ENCODE assay signal across 8 cellular contexts in genomic region chr3:49021813-49022720, GRCh38. TPM values are rescaled to one million over a fixed set of nuclear protein-coding genes. Genes with fewer than 3 reads are reported as not detected.
DNase-seq lines count a peak whose midpoint lies in the region; ATAC-seq, FAIRE-seq and TF ChIP-seq lines count a peak whose summit lies in the region.

Gene NDUFAF3 (plus strand): TSS chr3:49022121. CDS start chr3:49022145, 24 bp downstream.

- POLR2A ChIA-PET in endothelial cell of umbilical vein (lab: Charles Lee) = interaction anchor here (0.5 to 3.8 kb wide), 15 partner anchors 9 to 508 kb away, joined by 3 to 19 read pairs (median 4); partner anchors contain the start of genes ARIH2, P4HTM, QRICH1 and WDR6

- H3K4me2 ChIP-seq in endothelial cell of umbilical vein (ENCODE audit: insufficient read depth, low read length) = peak within 1 kb of the TSS; percentile 85

- H3K9me1 ChIP-seq in endothelial cell of umbilical vein (replicated peaks; ENCODE audit: control insufficient read depth, extremely low read depth, insufficient read depth, low read length) = no peaks in the 10 kb centered on the region

- FAIRE-seq in D721Med (lab: Jason Lieb, UNC) (no peak), endothelial cell of umbilical vein (lab: Jason Lieb, UNC) (peak; percentile 28)

- H3K4me1 ChIP-seq in NT2/D1 (ENCODE audit: insufficient read depth, insufficient read length) (peaks cover 18% of the 10 kb centered on the region), endothelial cell of umbilical vein (ENCODE audit: control insufficient read depth, extremely low read depth, insufficient read depth, low read length) (peaks cover 31% of the 10 kb centered on the region), mononuclear cell (ENCODE audit: insufficient read depth, low read length) (peaks cover 51% of the 10 kb centered on the region)

- H3K36me3 ChIP-seq in NT2/D1 (ENCODE audit: insufficient read depth, insufficient read length, low read length) (peaks cover 45% of the 10 kb centered on the region), endothelial cell of umbilical vein (ENCODE audit: control insufficient read depth in 2 of 2, extremely low read depth in 1 of 2, insufficient read depth in 2 of 2, low read length in 2 of 2) (peaks cover 11 to 27% of the 10 kb centered on the region in 2 experiments)

- no peaks in the 10 kb centered on the region for H3K27me3 ChIP-seq in NT2/D1 (ENCODE audit: insufficient read depth, insufficient read length)
- H3K27me3 ChIP-seq in endothelial cell of umbilical vein (ENCODE audit: control insufficient read depth in 2 of 2, insufficient read depth in 2 of 2, low read length in 2 of 2) = no peaks in the 10 kb centered on the region
- H3K27me3 ChIP-seq in mononuclear cell (ENCODE audit: insufficient read depth, low read length) = no peaks in the 10 kb centered on the region

- H3K27ac ChIP-seq in endothelial cell of umbilical vein (ENCODE audit: insufficient read depth, low read depth, low read length) = peak within 1 kb of the TSS; percentile 95

- intact Hi-C loops in endothelial cell of umbilical vein (cut with micrococcal nuclease) = loop anchor here (1.0 kb wide), 4 partner anchors 15 to 175 kb away; partner anchors contain the start of genes PRKAR2A, QRICH1 and WDR6

- H3K4me3 ChIP-seq in NT2/D1 (ENCODE audit: insufficient read length, low read depth) (peak within 1 kb of the TSS; percentile 100), endothelial cell of umbilical vein (replicated peaks in 1 of 3; ENCODE audit: insufficient read depth in 1 of 3, low read depth in 1 of 3, low read length in 3 of 3) (peak within 1 kb of the TSS; percentile 56 to 59 (median 57)), mononuclear cell (ENCODE audit: low read length) (peak within 1 kb of the TSS; percentile 96)

- BruUV-seq in endothelial cell of umbilical vein (replicated peaks; lab: Mats Ljungman, UMichigan) = TSS peak; percentile 42

- peaks cover 37% of the 10 kb centered on the region for H3K79me2 ChIP-seq in endothelial cell of umbilical vein (ENCODE audit: control insufficient read depth, insufficient read depth, low read length)

- dilution Hi-C loops in endothelial cell of umbilical vein (cut with MboI; ENCODE audit: extremely low pct_ligation_motif_present, low sequenced_read_pairs) = no loop called here

- peak; percentile 42 for ATAC-seq in GM21367 (IDR thresholded peaks at IDR 0.05; ENCODE audit: unreplicated experiment)

- CTCF ChIA-PET in endothelial cell of umbilical vein (lab: Charles Lee) = interaction anchor here (0.9 to 8.3 kb wide), 12 partner anchors 10 to 427 kb away, joined by 3 to 127 read pairs (median 6); partner anchors contain the start of genes P4HTM, QRICH1, RHOA and USP19

- DNase-seq in D721Med (ENCODE audit: insufficient read length, low spot score) = peak; percentile 79
- DNase-seq in HT1080 (ENCODE audit: low read depth) = peak; percentile 92
- DNase-seq in NT2/D1 (ENCODE audit: low read depth, low spot score) = peak; percentile 95
- peak; percentile 92 for DNase-seq in activated CD8-positive, alpha-beta memory T cell treated with anti-CD3 and anti-CD28 coated beads, Interleukin-2, amount 50 U/mL, for 4 hours
- peak; percentile 93 for DNase-seq in endothelial cell of umbilical vein (ENCODE audit: low read depth, low spot score)
- DNase-seq in stimulated activated CD8-positive, alpha-beta memory T cell treated with anti-CD3 and anti-CD28 coated beads, Interleukin-4, amount 100 ng/mL, for 1 hour (ENCODE audit: low read depth in 2 of 2, low spot score in 1 of 2) = peak; percentile 84

- TF ChIP-seq CTCF in D721Med (IDR thresholded peaks at IDR 0.05; ENCODE audit: insufficient read depth, missing control alignments) (peak; percentile 78), endothelial cell of umbilical vein (IDR thresholded peaks at IDR 0.05; ENCODE audit: extremely low read depth in 1 of 2, insufficient read depth in 1 of 2, low read depth in 1 of 2, low read length in 2 of 2) (peak; percentile 99)

- H2AFZ ChIP-seq in endothelial cell of umbilical vein (ENCODE audit: low read depth, low read length) = peak within 1 kb of the TSS; percentile 65

- no peaks in the 10 kb centered on the region for H3K9me3 ChIP-seq in NT2/D1 (ENCODE audit: insufficient read depth, low read length)
- no peaks in the 10 kb centered on the region for H3K9me3 ChIP-seq in endothelial cell of umbilical vein (replicated peaks; ENCODE audit: control insufficient read depth, insufficient read depth, low read length)
- no peaks in the 10 kb centered on the region for H3K9me3 ChIP-seq in mononuclear cell (ENCODE audit: low read depth, low read length)

- no peaks in the 10 kb centered on the region for H4K20me1 ChIP-seq in endothelial cell of umbilical vein (replicated peaks; ENCODE audit: control insufficient read depth, extremely low read depth, insufficient read depth, low read length)

- H3K9ac ChIP-seq in NT2/D1 (ENCODE audit: insufficient read length, low read depth) = peak within 1 kb of the TSS; percentile 99
- H3K9ac ChIP-seq in endothelial cell of umbilical vein (replicated peaks; ENCODE audit: extremely low read depth, insufficient read depth, low read length) = peak within 1 kb of the TSS; percentile 96

- TF ChIP-seq POLR2A in endothelial cell of umbilical vein (IDR thresholded peaks at IDR 0.05; ENCODE audit: low read depth, low read length) = peak; percentile 96

TF ChIP-seq in endothelial cell of umbilical vein, 7 proteins besides CTCF, POLR2A, EP300 and RAD21:
- TF ChIP-seq MYC (IDR thresholded peaks at IDR 0.05; ENCODE audit: low read depth, low read length) (peak; percentile 85), POLR2AphosphoS5 (IDR thresholded peaks at IDR 0.05; ENCODE audit: insufficient read depth, low read depth, low read length) (peak; percentile 86), GATA2 (IDR thresholded peaks at IDR 0.05; ENCODE audit: insufficient read depth, insufficient read length, low read depth, low read length) (no peak), JUN (IDR thresholded peaks at IDR 0.05; ENCODE audit: borderline replicate concordance, insufficient read depth, insufficient read length, low read depth) (no peak), FOS (IDR thresholded peaks at IDR 0.05; ENCODE audit: borderline replicate concordance, insufficient read depth, low read length) (no peak)
- TF ChIP-seq, protein P1, sequence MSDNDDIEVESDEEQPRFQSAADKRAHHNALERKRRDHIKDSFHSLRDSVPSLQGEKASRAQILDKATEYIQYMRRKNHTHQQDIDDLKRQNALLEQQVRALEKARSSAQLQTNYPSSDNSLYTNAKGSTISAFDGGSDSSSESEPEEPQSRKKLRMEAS (IDR thresholded peaks at IDR 0.05; ENCODE audit: insufficient read depth, insufficient read length) = peak; percentile 47

RNA-seq across cellular contexts. Expression of gene NDUFAF3, which starts in this region (rescaled TPM):
- 153 and 205 TPM in 2 replicates for total RNA-seq in HT1080 (2014; rRNA removed; shearing (Covaris generic))
- 78.0 and 137 TPM in 2 replicates for polyA plus RNA-seq in HT1080 (2015; cell fraction: cytosol; rRNA removed)
- 44.3 and 48.0 TPM in 2 replicates for polyA plus RNA-seq in HT1080 (2015; cell fraction: nucleus; rRNA removed)
- total RNA-seq in endothelial cell of umbilical vein (74.5 and 91.1 TPM in 2 replicates), mononuclear cell (27.9 TPM)
- polyA plus RNA-seq in endothelial cell of umbilical vein = 91.4 and 140 TPM in 2 replicates
- polyA plus RNA-seq in endothelial cell of umbilical vein (2011; cell fraction: cytosol; rRNA removed) = 67.9 and 83.8 TPM in 2 replicates
- polyA plus RNA-seq in endothelial cell of umbilical vein (2011; cell fraction: nucleus; rRNA removed) = 28.7 and 33.7 TPM in 2 replicates
- polyA plus RNA-seq in endothelial cell of umbilical vein (2012) = 74.2 and 75.4 TPM in 2 replicates
- 54.4 and 55.5 TPM in 2 replicates for polyA minus RNA-seq in endothelial cell of umbilical vein
- polyA minus RNA-seq in endothelial cell of umbilical vein (2011; cell fraction: cytosol; rRNA and poly(A)+ RNA removed) = 94.3 TPM
- 26.0 and 38.9 TPM in 2 replicates for polyA minus RNA-seq in endothelial cell of umbilical vein (2011; cell fraction: nucleus; rRNA and poly(A)+ RNA removed)

Comparison
In these comparisons a context has a peak if more than half of its experiments do, and no peak if none do; other contexts are left out.
1. Peak in every context shown above with its lines: DNase-seq, ATAC-seq, H3K4me3 ChIP-seq and H3K27ac ChIP-seq.